9 cellular contexts compared by ENCODE assay signal in the genomic region with DNA sequence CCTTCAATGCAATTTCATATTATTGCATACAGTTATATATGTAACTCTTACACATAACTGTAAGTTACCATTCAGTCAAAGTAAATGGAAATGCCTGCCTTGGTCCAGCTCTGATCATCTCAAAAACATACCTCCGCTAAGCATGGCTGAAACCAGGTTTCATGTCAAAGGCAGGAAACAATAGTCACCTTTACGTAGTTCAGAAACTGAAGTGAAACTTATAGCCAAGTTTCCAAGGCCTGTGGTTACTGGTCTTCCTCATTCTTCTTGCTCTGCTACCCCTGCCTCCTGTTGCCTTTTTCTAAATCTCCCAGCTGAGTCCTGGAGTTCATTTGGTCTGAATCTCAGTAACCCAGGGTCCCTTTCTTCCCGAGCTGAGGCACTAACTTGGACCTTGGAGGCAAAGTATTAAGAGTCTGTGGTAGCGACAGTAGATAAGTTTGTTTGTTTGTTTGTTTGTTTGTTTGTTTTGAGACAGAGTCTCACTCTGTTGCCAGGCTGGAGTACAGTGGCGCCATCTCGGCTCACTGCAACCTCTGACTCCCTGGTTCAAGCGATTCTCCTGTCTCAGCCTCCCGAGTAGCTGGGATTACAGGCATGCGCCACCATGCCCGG. TPM values are rescaled to one million over a fixed set of nuclear protein-coding genes. Genes with fewer than 3 reads are reported as not detected.
DNase-seq lines count a peak whose midpoint lies in the region; ATAC-seq lines count a peak whose summit lies in the region.
"Had no signal": no experiment of that assay in that cellular context is flagged by ENCODE, and none has a peak within 500 bp of the region (broad histone marks: within the 10 kb centered on the region; RNA-seq: fewer than 3 reads in every experiment).

No MANE protein-coding gene starts in this region.

- H3K9me3 Mint-ChIP-seq in effector memory CD8-positive, alpha-beta T cell, result no peaks in the 10 kb centered on the region
- H3K9me3 Mint-ChIP-seq in immature natural killer cell, result no peaks in the 10 kb centered on the region
- H3K9me3 Mint-ChIP-seq: natural killer cell had no signal

- H3K4me3 ChIP-seq in effector memory CD4-positive, alpha-beta T cell (ENCODE audit: insufficient read depth, low read depth, low read length, poor library complexity, severe bottlenecking), result no peak overlapping the region

- H3K9me3 ChIP-seq in effector memory CD4-positive, alpha-beta T cell (ENCODE audit: control insufficient read depth, low read length), result no peaks in the 10 kb centered on the region

- H3K36me3 Mint-ChIP-seq in effector memory CD8-positive, alpha-beta T cell (ENCODE audit: insufficient read depth), result peaks cover 5% of the 10 kb centered on the region
- no peaks in the 10 kb centered on the region for H3K36me3 Mint-ChIP-seq in immature natural killer cell
- H3K36me3 Mint-ChIP-seq: natural killer cell had no signal

- H3K36me3 ChIP-seq in effector memory CD4-positive, alpha-beta T cell (ENCODE audit: control insufficient read depth, insufficient read depth, low read length), result peaks cover 4% of the 10 kb centered on the region

- peak overlapping the region in 1 of 2 donors; percentile 60 for H3K27ac Mint-ChIP-seq in effector memory CD8-positive, alpha-beta T cell
- H3K27ac Mint-ChIP-seq in immature natural killer cell, result no peak overlapping the region
- H3K27ac Mint-ChIP-seq: natural killer cell had no signal

- peaks cover 9 to 11% of the 10 kb centered on the region in 2 donors for H3K4me1 Mint-ChIP-seq in effector memory CD8-positive, alpha-beta T cell (ENCODE audit: low read depth in 2 of 2)
- no peaks in the 10 kb centered on the region for H3K4me1 Mint-ChIP-seq in immature natural killer cell
- H3K4me1 Mint-ChIP-seq: natural killer cell had no signal

- no peaks in the 10 kb centered on the region for H3K4me1 ChIP-seq in effector memory CD4-positive, alpha-beta T cell (ENCODE audit: control insufficient read depth, insufficient read depth, low read length, poor library complexity, severe bottlenecking)

- H3K27ac ChIP-seq in effector memory CD4-positive, alpha-beta T cell (ENCODE audit: insufficient read depth, low read length, poor library complexity, severe bottlenecking), result no peak overlapping the region

- DNase-seq in effector memory CD8-positive, alpha-beta T cell, result no peak
- DNase-seq in NCI-H2196 (lab: John Stamatoyannopoulos, UW; ENCODE audit: unreplicated experiment) (no peak), foreskin melanocyte (no peak), immature natural killer cell (no peak)
- DNase-seq in effector memory CD4-positive, alpha-beta T cell, result no peak
- DNase-seq: natural killer cell had no signal

- H3K27me3 ChIP-seq in effector memory CD4-positive, alpha-beta T cell (replicated peaks; ENCODE audit: control insufficient read depth, insufficient read depth, low read length, poor library complexity, severe bottlenecking), result no peaks in the 10 kb centered on the region

- H3K4me3 Mint-ChIP-seq in effector memory CD8-positive, alpha-beta T cell, result peak overlapping the region in 1 of 2 donors; percentile 17
- H3K4me3 Mint-ChIP-seq in immature natural killer cell, result no peak overlapping the region
- H3K4me3 Mint-ChIP-seq: natural killer cell had no signal

- ATAC-seq in GM18517 (IDR thresholded peaks at IDR 0.05; ENCODE audit: unreplicated experiment) (peak; percentile 64), GM21576 (IDR thresholded peaks at IDR 0.05; ENCODE audit: unreplicated experiment) (peak; percentile 76), HG03571 (IDR thresholded peaks at IDR 0.05; ENCODE audit: unreplicated experiment) (peak; percentile 56)
- ATAC-seq in effector memory CD8-positive, alpha-beta T cell (replicated peaks), result peak; percentile 29

- H3K27me3 Mint-ChIP-seq in effector memory CD8-positive, alpha-beta T cell, result no peaks in the 10 kb centered on the region
- H3K27me3 Mint-ChIP-seq in immature natural killer cell (ENCODE audit: low read depth in 3 of 3), result peaks cover 0 to 3% (median under 1%) of the 10 kb centered on the region in 3 donors

RNA-seq across cellular contexts. Expression of a gene that starts 30.8 kb away (rescaled TPM):
- polyA plus RNA-seq in immature natural killer cell, result 10 to 100 TPM; 11.7 to 13.8 (median 13.2) TPM

RNA-seq across cellular contexts. Expression of a gene that starts 46.8 kb away (rescaled TPM):
- polyA plus RNA-seq in immature natural killer cell, result 10 to 100 TPM; 29.9 to 67.2 (median 47.3) TPM
